Comparison of ENCODE assay signal across 26 cellular contexts in the genomic region with DNA sequence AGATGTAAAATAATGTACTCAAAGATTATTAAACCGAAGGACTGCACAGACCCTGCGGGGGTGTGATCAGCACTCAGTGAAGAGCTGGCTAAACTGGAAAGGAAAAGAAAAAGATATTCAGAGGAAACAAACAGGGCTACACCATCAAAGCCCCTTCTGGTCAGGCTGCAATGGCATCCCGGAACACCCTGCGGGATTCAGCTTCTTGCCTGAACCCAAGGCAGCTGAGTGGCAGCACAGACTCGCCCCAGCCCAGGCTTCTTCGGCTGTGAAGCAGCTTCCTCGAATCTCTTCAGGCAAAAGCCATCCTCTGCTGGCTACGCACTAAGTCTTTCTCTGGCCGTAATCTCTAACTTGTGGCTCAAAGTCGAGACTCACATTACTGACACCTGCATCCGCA.
"Had no signal": no experiment of that assay in that cellular context is flagged by ENCODE, and none has a peak within 500 bp of the region (broad histone marks: within the 10 kb centered on the region; RNA-seq: fewer than 3 reads in every experiment).

No MANE protein-coding gene starts in this region.

- H3K27me3 ChIP-seq: brain microvascular endothelial cell, foreskin keratinocyte had no signal

- H3K36me3 Mint-ChIP-seq: activated naive CD8-positive, alpha-beta T cell had no signal

- H3K27ac Mint-ChIP-seq: activated CD4-positive, alpha-beta memory T cell treated with anti-CD3 and anti-CD28 coated beads, Interleukin-2, amount 10 ng/mL, durations not matched to agents 7 days and 5 days; activated CD4-positive, alpha-beta T cell treated with anti-CD3 and anti-CD28 coated beads, Interleukin-2, amount 10 ng/mL, durations not matched to agents 7 days and 5 days; activated naive CD8-positive, alpha-beta T cell; activated T-helper 17 cell treated with anti-CD3 and anti-CD28 coated beads, Interleukin-2, amount 50 U/mL, for 72 hours had no signal

- H3K9me3 Mint-ChIP-seq: activated T-cell treated with anti-CD3 and anti-CD28 coated beads, Interleukin-2, amount 50 U/mL, for 4 hours had no signal

- H3K9me3 ChIP-seq: gastrocnemius medialis had no signal

- H3K4me1 ChIP-seq: foreskin keratinocyte, gastrocnemius medialis, heart right ventricle had no signal

- H3K4me1 Mint-ChIP-seq: activated CD4-positive, alpha-beta memory T cell treated with anti-CD3 and anti-CD28 coated beads, Interleukin-2, amount 10 ng/mL, durations not matched to agents 7 days and 5 days; activated CD4-positive, alpha-beta T cell treated with anti-CD3 and anti-CD28 coated beads, Interleukin-2, amount 10 ng/mL, durations not matched to agents 7 days and 5 days; activated T-helper 17 cell treated with anti-CD3 and anti-CD28 coated beads, Interleukin-2, amount 50 U/mL, for 72 hours had no signal

- H3K4me3 ChIP-seq: gastrocnemius medialis, heart right ventricle had no signal

- H3K27ac ChIP-seq: brain microvascular endothelial cell, epithelial cell of prostate, foreskin keratinocyte, gastrocnemius medialis, heart right ventricle had no signal

- H3K36me3 ChIP-seq: brain microvascular endothelial cell, gastrocnemius medialis, heart right ventricle had no signal

- H3K4me3 Mint-ChIP-seq: activated CD4-positive, alpha-beta memory T cell treated with anti-CD3 and anti-CD28 coated beads, Interleukin-2, amount 10 ng/mL, durations not matched to agents 7 days and 5 days; activated CD4-positive, alpha-beta T cell treated with anti-CD3 and anti-CD28 coated beads, Interleukin-2, amount 10 ng/mL, durations not matched to agents 7 days and 5 days; activated naive CD8-positive, alpha-beta T cell; activated T-cell treated with anti-CD3 and anti-CD28 coated beads, Interleukin-2, amount 50 U/mL, for 4 hours; activated T-helper 17 cell treated with anti-CD3 and anti-CD28 coated beads, Interleukin-2, amount 50 U/mL, for 72 hours had no signal

- ATAC-seq: activated T-cell treated with anti-CD3 and anti-CD28 coated beads, Interleukin-2, amount 50 U/mL, for 4 hours; activated T-helper 17 cell treated with anti-CD3 and anti-CD28 coated beads, Interleukin-2, amount 50 U/mL, for 72 hours; esophagus mucosa; foreskin keratinocyte; gastrocnemius medialis; heart right ventricle had no signal

- DNase-seq: activated CD4-positive, alpha-beta memory T cell treated with anti-CD3 and anti-CD28 coated beads, Interleukin-2, amount 10 ng/mL, durations not matched to agents 7 days and 5 days; activated CD4-positive, alpha-beta T cell treated with anti-CD3 and anti-CD28 coated beads for 1 hour; activated CD4-positive, alpha-beta T cell treated with anti-CD3 and anti-CD28 coated beads for 4 hours; activated CD4-positive, alpha-beta T cell treated with anti-CD3 and anti-CD28 coated beads, Interleukin-2, amount 10 ng/mL, durations not matched to agents 7 days and 5 days; activated CD4-positive, alpha-beta T cell treated with anti-CD3 and anti-CD28 coated beads, Interleukin-2, amount 50 U/mL, for 4 hours; activated CD8-positive, alpha-beta memory T cell treated with anti-CD3 and anti-CD28 coated beads, Interleukin-2, amount 50 U/mL, for 48 hours; activated effector memory CD4-positive, alpha-beta T cell treated with Interleukin-2 at 50 U/mL for 16 hours; activated gamma-delta T cell treated with Interleukin-2 at 50 U/mL for 16 hours; activated naive CD4-positive, alpha-beta T cell treated with anti-CD3 and anti-CD28 coated beads, Interleukin-2, amount 50 U/mL, for 16 hours; activated naive CD4-positive, alpha-beta T cell treated with Interleukin-2 at 50 U/mL for 16 hours; activated T-cell treated with anti-CD3 and anti-CD28 coated beads for 4 hours; activated T-cell treated with anti-CD3 and anti-CD28 coated beads, Interleukin-2, amount 50 U/mL, for 4 hours; amniotic stem cell; anterior cingulate cortex; brain microvascular endothelial cell; caudate nucleus; effector CD8-positive, alpha-beta T cell; foreskin keratinocyte; gastrocnemius medialis; glutamatergic neuron; heart right ventricle; T-helper 2 cell had no signal
